ENCODE assay signal across 1 cellular context in the genomic region with DNA sequence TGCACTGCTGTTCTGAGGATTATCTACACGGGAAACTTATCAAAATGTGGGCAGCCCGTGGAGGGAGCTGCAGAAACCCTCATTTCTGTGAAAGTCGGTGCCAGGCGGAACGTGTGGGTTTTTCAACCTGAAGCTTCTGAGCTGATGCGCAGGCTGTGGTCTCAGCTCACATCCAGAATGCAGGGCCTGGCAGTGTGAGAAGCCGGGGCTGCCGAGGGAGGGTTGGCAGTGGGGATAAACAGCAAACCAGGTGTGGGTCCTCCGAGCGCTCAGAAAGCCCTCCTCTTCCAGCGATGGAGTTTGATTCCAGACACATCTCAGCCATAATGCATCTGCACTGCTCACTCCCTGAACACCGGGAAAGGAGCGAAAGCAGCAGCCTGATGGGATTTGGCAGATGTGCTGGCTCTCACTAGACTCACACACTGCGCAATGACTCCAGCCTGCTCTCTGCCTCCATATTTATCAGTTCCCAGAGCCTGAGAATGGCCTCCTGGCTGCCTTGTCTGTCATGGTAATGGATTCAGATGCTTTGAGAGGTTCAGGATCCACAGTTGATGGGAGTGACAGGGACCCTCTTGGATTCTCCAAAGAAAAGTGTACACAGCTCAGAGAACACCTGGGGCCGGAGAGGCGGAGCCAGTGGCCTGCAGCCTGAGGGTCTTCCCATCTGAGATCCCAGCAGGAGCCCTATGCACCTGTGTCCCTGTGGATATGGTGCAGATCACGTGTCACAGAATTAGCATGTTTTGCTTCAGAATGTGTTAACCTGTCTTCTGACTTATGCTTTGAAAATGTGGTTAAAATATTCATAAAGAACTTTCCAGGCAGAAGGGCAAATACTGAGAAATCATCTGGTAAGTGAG.
TF ChIP-seq lines count a peak whose summit lies in the region.

No MANE protein-coding gene starts in this region.

TF ChIP-seq in WTC11, 78 proteins besides CTCF, POLR2A, EP300 and RAD21 (continued from another document):
- TF ChIP-seq, protein P1, sequence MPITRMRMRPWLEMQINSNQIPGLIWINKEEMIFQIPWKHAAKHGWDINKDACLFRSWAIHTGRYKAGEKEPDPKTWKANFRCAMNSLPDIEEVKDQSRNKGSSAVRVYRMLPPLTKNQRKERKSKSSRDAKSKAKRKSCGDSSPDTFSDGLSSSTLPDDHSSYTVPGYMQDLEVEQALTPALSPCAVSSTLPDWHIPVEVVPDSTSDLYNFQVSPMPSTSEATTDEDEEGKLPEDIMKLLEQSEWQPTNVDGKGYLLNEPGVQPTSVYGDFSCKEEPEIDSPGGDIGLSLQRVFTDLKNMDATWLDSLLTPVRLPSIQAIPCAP (CRISPR knock-in tag; IDR thresholded peaks at IDR 0.05) = no peak
- TF ChIP-seq FOXP1 (CRISPR knock-in tag; IDR thresholded peaks at IDR 0.05; ENCODE audit: borderline replicate concordance) = no peak
- TF ChIP-seq, protein P2, sequence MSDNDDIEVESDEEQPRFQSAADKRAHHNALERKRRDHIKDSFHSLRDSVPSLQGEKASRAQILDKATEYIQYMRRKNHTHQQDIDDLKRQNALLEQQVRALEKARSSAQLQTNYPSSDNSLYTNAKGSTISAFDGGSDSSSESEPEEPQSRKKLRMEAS (CRISPR knock-in tag; IDR thresholded peaks at IDR 0.05) = 0 out of 2 replicates have a peak, but pooled peaks have one; percentile 16
- TF ChIP-seq, protein P3, sequence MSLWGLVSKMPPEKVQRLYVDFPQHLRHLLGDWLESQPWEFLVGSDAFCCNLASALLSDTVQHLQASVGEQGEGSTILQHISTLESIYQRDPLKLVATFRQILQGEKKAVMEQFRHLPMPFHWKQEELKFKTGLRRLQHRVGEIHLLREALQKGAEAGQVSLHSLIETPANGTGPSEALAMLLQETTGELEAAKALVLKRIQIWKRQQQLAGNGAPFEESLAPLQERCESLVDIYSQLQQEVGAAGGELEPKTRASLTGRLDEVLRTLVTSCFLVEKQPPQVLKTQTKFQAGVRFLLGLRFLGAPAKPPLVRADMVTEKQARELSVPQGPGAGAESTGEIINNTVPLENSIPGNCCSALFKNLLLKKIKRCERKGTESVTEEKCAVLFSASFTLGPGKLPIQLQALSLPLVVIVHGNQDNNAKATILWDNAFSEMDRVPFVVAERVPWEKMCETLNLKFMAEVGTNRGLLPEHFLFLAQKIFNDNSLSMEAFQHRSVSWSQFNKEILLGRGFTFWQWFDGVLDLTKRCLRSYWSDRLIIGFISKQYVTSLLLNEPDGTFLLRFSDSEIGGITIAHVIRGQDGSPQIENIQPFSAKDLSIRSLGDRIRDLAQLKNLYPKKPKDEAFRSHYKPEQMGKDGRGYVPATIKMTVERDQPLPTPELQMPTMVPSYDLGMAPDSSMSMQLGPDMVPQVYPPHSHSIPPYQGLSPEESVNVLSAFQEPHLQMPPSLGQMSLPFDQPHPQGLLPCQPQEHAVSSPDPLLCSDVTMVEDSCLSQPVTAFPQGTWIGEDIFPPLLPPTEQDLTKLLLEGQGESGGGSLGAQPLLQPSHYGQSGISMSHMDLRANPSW (CRISPR knock-in tag; conservative IDR thresholded peaks at IDR 0.05; ENCODE audit: low read depth) = no peak
- no peak for TF ChIP-seq RORB (CRISPR knock-in tag; IDR thresholded peaks at IDR 0.05)
